In the genomic region with DNA sequence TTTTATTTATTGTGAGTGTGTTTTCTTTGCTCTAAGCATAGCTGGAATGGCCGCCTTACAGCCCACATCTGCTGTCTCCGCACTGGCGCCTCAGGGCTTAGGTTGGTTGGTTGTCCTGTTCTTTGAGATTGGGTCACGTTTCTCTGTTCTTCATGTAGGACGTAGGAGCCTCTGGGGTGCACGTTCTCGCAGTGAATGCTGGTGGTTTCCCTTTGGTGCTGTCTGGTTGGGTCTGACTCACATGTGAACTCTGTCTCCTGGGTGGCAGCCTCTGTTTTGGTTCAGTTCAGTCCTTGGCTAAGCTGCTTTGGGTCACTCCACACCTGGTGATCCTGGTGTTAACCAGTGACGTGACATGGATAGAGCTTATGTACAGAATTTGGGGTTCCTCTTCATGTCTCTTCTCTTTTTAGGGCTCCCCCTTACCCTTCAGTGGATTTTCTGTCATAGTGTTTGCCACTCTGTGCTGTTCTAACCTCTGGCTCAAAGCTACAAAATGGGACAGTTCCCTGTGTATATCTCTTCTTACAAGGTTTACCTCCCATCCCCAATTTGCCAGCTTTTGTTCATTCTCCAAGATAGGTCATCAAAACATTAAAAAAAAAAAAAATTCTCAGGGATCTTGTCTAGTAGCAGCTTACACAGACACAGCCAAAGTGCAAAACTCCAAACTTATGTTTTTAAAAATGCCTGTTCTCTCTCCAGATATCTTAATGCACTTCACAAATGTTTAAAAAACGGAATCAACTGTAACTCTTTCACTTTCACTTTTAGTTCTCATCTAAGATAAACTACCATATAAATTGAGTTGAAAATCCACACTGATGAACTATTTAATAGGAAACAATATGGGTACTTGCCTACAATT, we compare ENCODE assay signal across 8 cellular contexts. TPM values are rescaled to one million over a fixed set of nuclear protein-coding genes. Genes with fewer than 3 reads are reported as not detected.
DNase-seq lines count a peak whose midpoint lies in the region; ATAC-seq and TF ChIP-seq lines count a peak whose summit lies in the region.

No MANE protein-coding gene starts in this region.

- no peaks in the 10 kb centered on the region for H3K9me2 ChIP-seq in DOHH2 (replicated peaks; ENCODE audit: control insufficient read depth, low read length)

- peak; percentile 96 for ATAC-seq in GM21619 (IDR thresholded peaks at IDR 0.05; ENCODE audit: unreplicated experiment)
- ATAC-seq in body of pancreas, result no peak

- H3K9me3 ChIP-seq in DOHH2 (ENCODE audit: control insufficient read depth, insufficient read depth, low read length) (peaks cover 17% of the 10 kb centered on the region), body of pancreas (no peaks in the 10 kb centered on the region)

- H3K36me3 ChIP-seq in DOHH2 (ENCODE audit: control insufficient read depth, low read length) (no peaks in the 10 kb centered on the region), body of pancreas (replicated peaks in 1 of 2; ENCODE audit: insufficient read depth in 1 of 2, low read depth in 2 of 2) (no peaks in the 10 kb centered on the region)

- intact Hi-C loops in body of pancreas (cut with DNase I), result no loop called here

- H3K27ac ChIP-seq in DOHH2 (ENCODE audit: low read depth, low read length) (no peak overlapping the region), body of pancreas (no peak overlapping the region)

- peak overlapping the region; percentile 64 for H3K4me2 ChIP-seq in DOHH2 (ENCODE audit: low read length)

- TF ChIP-seq CTCF in DOHH2 (IDR thresholded peaks at IDR 0.05; ENCODE audit: low read depth, low read length, poor library complexity, severe bottlenecking) (no peak), body of pancreas (IDR thresholded peaks at IDR 0.05) (no peak)

- H3K27me3 ChIP-seq in DOHH2 (ENCODE audit: control insufficient read depth, low read length), result peaks cover 8% of the 10 kb centered on the region; the same call in 1 of the 2 replicates
- no peaks in the 10 kb centered on the region for H3K27me3 ChIP-seq in body of pancreas

- H3K4me3 ChIP-seq in DOHH2 (ENCODE audit: low read length) (peak overlapping the region; percentile 53), body of pancreas (no peak overlapping the region)

- H4K20me1 ChIP-seq in DOHH2 (ENCODE audit: control insufficient read depth, insufficient read depth, low read depth, low read length), result no peaks in the 10 kb centered on the region

- peak; percentile 73 for DNase-seq in NAMALWA (ENCODE audit: low spot score)
- peak; percentile 39 to 42 for DNase-seq in activated T-helper 1 cell treated with anti-CD3 and anti-CD28 coated beads, Interleukin-2, amount 50 U/mL, for 16 hours (ENCODE audit: low read depth in 1 of 2, low spot score in 1 of 2)
- DNase-seq in iris pigment epithelial cell (ENCODE audit: low read depth), result peak; percentile 65
- peak; percentile 34 to 40 for DNase-seq in stimulated activated CD8-positive, alpha-beta memory T cell treated with anti-CD3 and anti-CD28 coated beads, Interleukin-2, amount 100 ng/mL, for 1 hour (ENCODE audit: low read depth in 2 of 2)
- no peak for DNase-seq in occipital lobe (lab: John Stamatoyannopoulos, UW)
- DNase-seq in body of pancreas, result no peak

- TF ChIP-seq POLR2A in body of pancreas (IDR thresholded peaks at IDR 0.05), result no peak

- no peaks in the 10 kb centered on the region for H3K79me2 ChIP-seq in DOHH2 (ENCODE audit: control insufficient read depth, low read length)

- H3F3A ChIP-seq in DOHH2 (ENCODE audit: control insufficient read depth, insufficient read depth), result no peaks in the 10 kb centered on the region; the same call in 1 of the 2 replicates

- 70 to 72% methylated on average over 8 to 9 of the region's 9 CpGs for WGBS in body of pancreas, 2 donors

- peaks cover 33% of the 10 kb centered on the region for H3K4me1 ChIP-seq in DOHH2 (ENCODE audit: control insufficient read depth, low read length)
- peaks cover 7% of the 10 kb centered on the region for H3K4me1 ChIP-seq in body of pancreas

RNA-seq across cellular contexts. Expression of a gene that starts 12.8 kb away (rescaled TPM):
- 129 TPM for total RNA-seq in occipital lobe
- 10 to 100 TPM; 17.1 to 21.5 TPM for total RNA-seq in body of pancreas

Comparison
In these comparisons a context has a peak if more than half of its experiments do, and no peak if none do; other contexts are left out.
1. DNase-seq: peak in NAMALWA (single experiment), activated T-helper 1 cell treated with anti-CD3 and anti-CD28 coated beads, Interleukin-2, amount 50 U/mL, for 16 hours (2 of 2), iris pigment epithelial cell (single experiment) and stimulated activated CD8-positive, alpha-beta memory T cell treated with anti-CD3 and anti-CD28 coated beads, Interleukin-2, amount 100 ng/mL, for 1 hour (2 of 2); none in occipital lobe (single experiment) and body of pancreas (0 of 4).